Comparison of ENCODE assay signal across 11 cellular contexts in the genomic region with DNA sequence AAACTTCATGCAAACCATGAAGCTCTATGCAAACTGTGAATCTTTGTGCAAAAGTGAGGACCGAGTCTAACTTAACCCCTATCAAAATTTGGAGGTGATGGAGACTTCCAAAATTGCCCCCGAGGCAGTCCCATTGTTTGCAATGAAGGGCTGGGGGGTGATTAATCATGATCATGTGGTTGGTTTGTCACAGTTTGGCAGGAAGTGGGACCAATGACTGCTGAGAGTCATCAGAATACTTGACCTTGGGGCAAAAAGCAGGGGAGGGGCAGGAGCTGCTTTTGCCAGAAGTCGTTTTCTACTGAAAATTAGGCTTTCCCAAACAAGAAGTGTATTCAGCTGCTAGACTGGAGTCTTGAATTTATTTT. TPM values are rescaled to one million over a fixed set of nuclear protein-coding genes. Genes with fewer than 3 reads are reported as not detected.
A peak's percentile ranks its signal among the peaks of the same experiment; 100 is the strongest.
DNase-seq lines count a peak whose midpoint lies in the region; ATAC-seq, FAIRE-seq and TF ChIP-seq lines count a peak whose summit lies in the region.
"Had no signal": no experiment of that assay in that cellular context is flagged by ENCODE, and none has a peak within 500 bp of the region (broad histone marks: within the 10 kb centered on the region; RNA-seq: fewer than 3 reads in every experiment).

No MANE protein-coding gene starts in this region.

- peaks cover 11% of the 10 kb centered on the region for H3K4me1 Mint-ChIP-seq in stimulated activated effector memory CD8-positive, alpha-beta T cell treated with anti-CD3 and anti-CD28 coated beads, Interleukin-12 subunit alpha, Interleukin-12 subunit beta, amount 100 ng/mL, for 72 hours

- peak; percentile 18 for DNase-seq in NK-92 treated with Interleukin-12 subunit alpha and Interleukin-12 subunit beta, amount 100 ng/mL, for 24 hours (lab: John Stamatoyannopoulos, UW)
- no peak for DNase-seq in NK-92 (lab: John Stamatoyannopoulos, UW; ENCODE audit: unreplicated experiment)
- peak; percentile 86 to 92 for DNase-seq in SJCRH30
- peak; percentile 57 for DNase-seq in fibroblast of pulmonary artery (ENCODE audit: low read depth)
- DNase-seq in stimulated activated effector memory CD8-positive, alpha-beta T cell treated with anti-CD3 and anti-CD28 coated beads, Interleukin-12 subunit alpha, Interleukin-12 subunit beta, amount 100 ng/mL, for 72 hours (ENCODE audit: low spot score in 2 of 2): no peak
- no peak for DNase-seq in GM12892 (ENCODE audit: insufficient read length)
- DNase-seq in pons (ENCODE audit: low spot score): no peak
- DNase-seq: body of pancreas, NCI-H1436 had no signal

- no peak overlapping the region for H3K27ac Mint-ChIP-seq in stimulated activated effector memory CD8-positive, alpha-beta T cell treated with anti-CD3 and anti-CD28 coated beads, Interleukin-12 subunit alpha, Interleukin-12 subunit beta, amount 100 ng/mL, for 72 hours

- H3K36me3 Mint-ChIP-seq in stimulated activated effector memory CD8-positive, alpha-beta T cell treated with anti-CD3 and anti-CD28 coated beads, Interleukin-12 subunit alpha, Interleukin-12 subunit beta, amount 100 ng/mL, for 72 hours: no peaks in the 10 kb centered on the region

- H3K27ac ChIP-seq in SJCRH30: peak overlapping the region; percentile 70
- H3K27ac ChIP-seq: body of pancreas had no signal

- no peaks in the 10 kb centered on the region for H3K36me3 ChIP-seq in SJCRH30

- peaks cover 36% of the 10 kb centered on the region for H3K4me1 ChIP-seq in SJCRH30

- H3K9me3 Mint-ChIP-seq in stimulated activated effector memory CD8-positive, alpha-beta T cell treated with anti-CD3 and anti-CD28 coated beads, Interleukin-12 subunit alpha, Interleukin-12 subunit beta, amount 100 ng/mL, for 72 hours: no peaks in the 10 kb centered on the region

- no peak overlapping the region for H3K4me3 Mint-ChIP-seq in stimulated activated effector memory CD8-positive, alpha-beta T cell treated with anti-CD3 and anti-CD28 coated beads, Interleukin-12 subunit alpha, Interleukin-12 subunit beta, amount 100 ng/mL, for 72 hours

- peak; percentile 79 for ATAC-seq in stimulated activated effector memory CD8-positive, alpha-beta T cell treated with anti-CD3 and anti-CD28 coated beads, Interleukin-12 subunit alpha, Interleukin-12 subunit beta, amount 100 ng/mL, for 72 hours
- ATAC-seq in HG02840 (IDR thresholded peaks at IDR 0.05; ENCODE audit: low FRiP score, unreplicated experiment): no peak
- ATAC-seq: body of pancreas had no signal

- TF ChIP-seq POLR2A in GM12892 (IDR thresholded peaks at IDR 0.05; ENCODE audit: low read depth, low read length): no peak

- TF ChIP-seq CTCF in fibroblast of pulmonary artery (IDR thresholded peaks at IDR 0.05; ENCODE audit: low read length, missing control alignments): no peak

- no peaks in the 10 kb centered on the region for H3K27me3 ChIP-seq in SJCRH30
- H3K27me3 ChIP-seq: body of pancreas had no signal

- FAIRE-seq in GM12892 (lab: Jason Lieb, UNC): no peak
- FAIRE-seq: islet of Langerhans had no signal

- peak overlapping the region; percentile 33 for H3K4me3 ChIP-seq in SJCRH30
- no peak overlapping the region for H3K4me3 ChIP-seq in fibroblast of pulmonary artery (replicated peaks; ENCODE audit: low read depth, low read length)
- H3K4me3 ChIP-seq: body of pancreas had no signal

- H3K9me3 ChIP-seq in SJCRH30 (replicated peaks): no peaks in the 10 kb centered on the region
- H3K9me3 ChIP-seq: body of pancreas had no signal

RNA-seq across cellular contexts. Expression of a gene that starts 23.2 kb away (rescaled TPM):
- 5.8 and 6.1 TPM in 2 replicates for total RNA-seq in SJCRH30 (2014; rRNA removed; shearing (Covaris generic))
- polyA plus RNA-seq in GM12892 (2012; ENCODE audit: missing spikeins): not detected

Comparison
In these comparisons a context has a peak if more than half of its experiments do, and no peak if none do; other contexts are left out.
1. DNase-seq: peak in NK-92 treated with Interleukin-12 subunit alpha and Interleukin-12 subunit beta, amount 100 ng/mL, for 24 hours (single experiment), SJCRH30 (2 of 2) and fibroblast of pulmonary artery (single experiment); none in NK-92 (single experiment), stimulated activated effector memory CD8-positive, alpha-beta T cell treated with anti-CD3 and anti-CD28 coated beads, Interleukin-12 subunit alpha, Interleukin-12 subunit beta, amount 100 ng/mL, for 72 hours (0 of 2), GM12892 (single experiment) and pons (single experiment).